ENCODE assay signal across 5 cellular contexts in the genomic region with DNA sequence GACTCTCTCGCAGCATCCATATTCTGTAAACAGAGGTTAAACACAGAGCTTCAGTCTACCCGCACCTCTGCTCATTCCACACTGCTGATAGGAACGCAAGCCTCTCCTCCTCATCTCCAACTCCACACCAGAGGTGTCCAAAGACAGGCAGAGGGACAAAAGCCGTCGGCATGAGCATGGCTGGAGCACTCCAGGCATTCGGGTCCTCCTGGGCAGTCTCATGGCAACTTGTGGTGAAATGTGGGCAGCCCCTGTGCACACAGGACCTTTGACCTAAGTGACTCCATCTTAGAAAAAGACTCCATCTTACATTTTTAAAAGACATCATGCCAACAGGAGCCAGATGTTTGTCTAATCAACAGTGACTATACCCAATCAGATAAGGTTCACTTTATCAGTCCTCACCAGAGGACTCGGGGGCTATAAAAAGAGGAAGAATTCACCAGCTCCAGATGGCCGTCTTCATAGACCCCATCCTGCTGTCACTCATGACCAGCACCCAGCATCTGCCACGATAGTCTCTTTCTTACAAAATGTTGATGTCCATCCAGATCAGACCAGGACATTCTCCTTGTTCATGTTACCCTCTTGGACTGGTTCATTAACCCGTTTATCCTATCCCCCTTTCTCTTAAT.
A peak's percentile ranks its signal among the peaks of the same experiment; 100 is the strongest.
DNase-seq lines count a peak whose midpoint lies in the region; ATAC-seq, FAIRE-seq and TF ChIP-seq lines count a peak whose summit lies in the region.
"Not testable (repeated sequence)": the region's sequence is repeated elsewhere in the genome, so short reads cannot be mapped to it uniquely, and the experiment has no call there.

No MANE protein-coding gene starts in this region.

- not testable (repeated sequence) for H2BK12ac ChIP-seq in trophoblast cell (ENCODE audit: low read length)

- not testable (repeated sequence) for H3K4me3 ChIP-seq in A549; trophoblast cell (ENCODE audit: low read depth, low read length)

- not testable (repeated sequence) for H3K79me1 ChIP-seq in trophoblast cell (ENCODE audit: low read length)

- not testable (repeated sequence) for H3K79me2 ChIP-seq in trophoblast cell (ENCODE audit: control insufficient read depth, insufficient read depth, low read length, poor library complexity)

- not testable (repeated sequence) for H3K27me3 ChIP-seq in trophoblast cell (ENCODE audit: insufficient read depth, low read length)

- not testable (repeated sequence) for H4K8ac ChIP-seq in trophoblast cell (ENCODE audit: low read depth, low read length)

- intact Hi-C loops in activated CD4-positive, alpha-beta T cell treated with anti-CD3 and anti-CD28 coated beads, Interleukin-2, amount 10 ng/mL, durations not matched to agents 24 days and 14 days (cut with micrococcal nuclease); left cardiac atrium (cut with DNase I): not testable (repeated sequence)

- WGBS in A549 (ENCODE audit: missing lambda C conversion rate) = 62% methylated on average over 10 of the region's 10 CpGs
- no CpG with 5 or more reads among the region's 10 CpGs for WGBS in trophoblast cell (ENCODE audit: extremely low coverage, insufficient coverage, insufficient read length)

- not testable (repeated sequence) for H3K4me1 Mint-ChIP-seq in activated CD4-positive, alpha-beta T cell treated with anti-CD3 and anti-CD28 coated beads, Interleukin-2, amount 10 ng/mL, durations not matched to agents 24 days and 14 days

- H3K23ac ChIP-seq in trophoblast cell (ENCODE audit: low read length) = not testable (repeated sequence)

- H3K36me3 Mint-ChIP-seq in activated CD4-positive, alpha-beta T cell treated with anti-CD3 and anti-CD28 coated beads, Interleukin-2, amount 10 ng/mL, durations not matched to agents 24 days and 14 days (ENCODE audit: low read depth) = not testable (repeated sequence)

- H3K27ac ChIP-seq in A549; trophoblast cell (ENCODE audit: low read depth, low read length): not testable (repeated sequence)

- H2AFZ ChIP-seq in trophoblast cell (ENCODE audit: insufficient read depth, low read length, poor library complexity) = not testable (repeated sequence)

- H4K91ac ChIP-seq in trophoblast cell (ENCODE audit: low read depth, low read length) = not testable (repeated sequence)

- H3K4me2 ChIP-seq in A549; trophoblast cell (ENCODE audit: low read length): not testable (repeated sequence)

- TF ChIP-seq CTCF in A549 (IDR thresholded peaks at IDR 0.05) = not testable (repeated sequence)

- not testable (repeated sequence) for H3K4ac ChIP-seq in trophoblast cell (ENCODE audit: low read depth, low read length)

- H3K14ac ChIP-seq in trophoblast cell (ENCODE audit: low read length) = not testable (repeated sequence)

- TF ChIP-seq EP300 in A549 (IDR thresholded peaks at IDR 0.05) = not testable (repeated sequence)

- DNase-seq in A549 (ENCODE audit: low read depth in 1 of 2, low spot score in 1 of 2); HTR-8/SVneo (ENCODE audit: insufficient read length, low spot score): not testable (repeated sequence)
- peak; percentile 44 for DNase-seq in activated CD4-positive, alpha-beta T cell treated with anti-CD3 and anti-CD28 coated beads, Interleukin-2, amount 10 ng/mL, durations not matched to agents 24 days and 14 days
- DNase-seq in left cardiac atrium (peak; percentile 19), trophoblast cell (peak; percentile 42 to 74)

- H3K36me3 ChIP-seq in trophoblast cell (ENCODE audit: control insufficient read depth in 1 of 2, insufficient read depth in 2 of 2, low read length in 2 of 2) = not testable (repeated sequence)

- not testable (repeated sequence) for H3K27ac Mint-ChIP-seq in activated CD4-positive, alpha-beta T cell treated with anti-CD3 and anti-CD28 coated beads, Interleukin-2, amount 10 ng/mL, durations not matched to agents 24 days and 14 days

- H4K12ac ChIP-seq in trophoblast cell (ENCODE audit: low read depth, low read length) = not testable (repeated sequence)

- not testable (repeated sequence) for H3K4me1 ChIP-seq in A549; trophoblast cell (ENCODE audit: control insufficient read depth in 1 of 2, insufficient read depth in 2 of 2, low read length in 2 of 2)

- FAIRE-seq in A549 (lab: Jason Lieb, UNC) (peak; percentile 79), HTR-8/SVneo (lab: Jason Lieb, UNC) (peak; percentile 13)

- not testable (repeated sequence) for TF ChIP-seq RAD21 in A549 (conservative IDR thresholded peaks at IDR 0.05 in 1 of 2, IDR thresholded peaks at IDR 0.05 in 1 of 2)

- not testable (repeated sequence) for H3K9ac ChIP-seq in trophoblast cell (ENCODE audit: low read length)

- not testable (repeated sequence) for H3K18ac ChIP-seq in trophoblast cell (ENCODE audit: low read length)

- not testable (repeated sequence) for H2BK120ac ChIP-seq in trophoblast cell (ENCODE audit: insufficient read depth, low read length, poor library complexity)

- CTCF ChIA-PET in A549 (lab: Yijun Ruan, JAX) = not testable (repeated sequence)

- ATAC-seq in A549, left cardiac atrium: not testable (repeated sequence)

- not testable (repeated sequence) for H3K4me3 Mint-ChIP-seq in activated CD4-positive, alpha-beta T cell treated with anti-CD3 and anti-CD28 coated beads, Interleukin-2, amount 10 ng/mL, durations not matched to agents 24 days and 14 days

- H2AK5ac ChIP-seq in trophoblast cell (ENCODE audit: low read length) = not testable (repeated sequence)

- H3K27me3 Mint-ChIP-seq in activated CD4-positive, alpha-beta T cell treated with anti-CD3 and anti-CD28 coated beads, Interleukin-2, amount 10 ng/mL, durations not matched to agents 24 days and 14 days = not testable (repeated sequence)

- not testable (repeated sequence) for H2BK5ac ChIP-seq in trophoblast cell (ENCODE audit: low read depth, low read length, poor library complexity)

- POLR2A ChIA-PET in A549 (lab: Yijun Ruan, JAX) = not testable (repeated sequence)

- not testable (repeated sequence) for H3K9me3 ChIP-seq in A549; trophoblast cell (ENCODE audit: insufficient read depth, low read depth, low read length)

- TF ChIP-seq POLR2A in A549 (IDR thresholded peaks at IDR 0.05; ENCODE audit: low read length) = not testable (repeated sequence)

- H3K9me3 Mint-ChIP-seq in activated CD4-positive, alpha-beta T cell treated with anti-CD3 and anti-CD28 coated beads, Interleukin-2, amount 10 ng/mL, durations not matched to agents 24 days and 14 days = not testable (repeated sequence)
